In the genomic region with DNA sequence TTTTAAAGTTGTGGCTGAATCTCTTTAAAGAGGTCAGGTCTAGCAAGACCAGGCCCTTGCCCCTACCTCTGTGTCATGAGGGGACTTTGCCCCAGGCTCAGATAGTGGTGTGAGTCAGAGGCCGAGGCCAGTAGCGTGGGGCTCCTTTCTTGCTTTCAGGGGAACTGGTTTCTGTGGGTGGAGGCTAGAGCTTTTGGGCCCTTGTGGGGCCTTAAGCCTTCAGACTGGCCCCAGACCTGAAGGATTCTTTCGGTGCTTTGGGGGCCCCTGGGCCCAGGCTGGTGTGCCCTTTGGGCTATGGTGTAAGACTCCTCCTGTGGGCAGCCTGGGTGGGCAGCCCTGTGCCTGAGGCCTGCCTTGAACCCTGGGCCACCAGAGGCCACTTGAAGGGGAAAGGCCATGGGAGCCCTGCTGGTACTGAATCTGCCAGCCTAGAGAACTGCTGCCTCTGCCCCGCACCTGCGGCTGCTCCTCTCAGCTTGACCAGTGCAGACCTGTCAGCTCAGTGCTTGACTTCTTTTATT, we compare ENCODE assay signal across 1 cellular context.
A peak's percentile ranks its signal among the peaks of the same experiment; 100 is the strongest.
TF ChIP-seq lines count a peak whose summit lies in the region.

No MANE protein-coding gene starts in this region.

TF ChIP-seq in HepG2, 621 proteins besides CTCF, POLR2A, EP300 and RAD21 (continued from another document and continues in another):
- TF ChIP-seq, protein P1, sequence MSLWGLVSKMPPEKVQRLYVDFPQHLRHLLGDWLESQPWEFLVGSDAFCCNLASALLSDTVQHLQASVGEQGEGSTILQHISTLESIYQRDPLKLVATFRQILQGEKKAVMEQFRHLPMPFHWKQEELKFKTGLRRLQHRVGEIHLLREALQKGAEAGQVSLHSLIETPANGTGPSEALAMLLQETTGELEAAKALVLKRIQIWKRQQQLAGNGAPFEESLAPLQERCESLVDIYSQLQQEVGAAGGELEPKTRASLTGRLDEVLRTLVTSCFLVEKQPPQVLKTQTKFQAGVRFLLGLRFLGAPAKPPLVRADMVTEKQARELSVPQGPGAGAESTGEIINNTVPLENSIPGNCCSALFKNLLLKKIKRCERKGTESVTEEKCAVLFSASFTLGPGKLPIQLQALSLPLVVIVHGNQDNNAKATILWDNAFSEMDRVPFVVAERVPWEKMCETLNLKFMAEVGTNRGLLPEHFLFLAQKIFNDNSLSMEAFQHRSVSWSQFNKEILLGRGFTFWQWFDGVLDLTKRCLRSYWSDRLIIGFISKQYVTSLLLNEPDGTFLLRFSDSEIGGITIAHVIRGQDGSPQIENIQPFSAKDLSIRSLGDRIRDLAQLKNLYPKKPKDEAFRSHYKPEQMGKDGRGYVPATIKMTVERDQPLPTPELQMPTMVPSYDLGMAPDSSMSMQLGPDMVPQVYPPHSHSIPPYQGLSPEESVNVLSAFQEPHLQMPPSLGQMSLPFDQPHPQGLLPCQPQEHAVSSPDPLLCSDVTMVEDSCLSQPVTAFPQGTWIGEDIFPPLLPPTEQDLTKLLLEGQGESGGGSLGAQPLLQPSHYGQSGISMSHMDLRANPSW (CRISPR knock-in tag; IDR thresholded peaks at IDR 0.05; ENCODE audit: borderline replicate concordance), result no peak
- TF ChIP-seq ZNF292 (CRISPR knock-in tag; IDR thresholded peaks at IDR 0.05; ENCODE audit: borderline replicate concordance, low read depth) (no peak), ZNF607 (CRISPR knock-in tag; IDR thresholded peaks at IDR 0.05; ENCODE audit: borderline replicate concordance) (0 out of 2 replicates have a peak, but pooled peaks have one; percentile 70), ZNF790 (CRISPR knock-in tag; IDR thresholded peaks at IDR 0.05; ENCODE audit: borderline replicate concordance) (no peak), HMG20A (CRISPR knock-in tag; IDR thresholded peaks at IDR 0.05; ENCODE audit: borderline replicate concordance) (peak; percentile 68; the same call in 1 of the 2 replicates), MTA3 (CRISPR knock-in tag; IDR thresholded peaks at IDR 0.05) (no peak), CC2D1A (CRISPR knock-in tag; IDR thresholded peaks at IDR 0.05) (no peak), ZNF510 (CRISPR knock-in tag; IDR thresholded peaks at IDR 0.05; ENCODE audit: low read depth) (peak; percentile 56; the same call in 1 of the 2 replicates), HOXD1 (CRISPR knock-in tag; IDR thresholded peaks at IDR 0.05) (no peak), JUN (CRISPR knock-in tag; IDR thresholded peaks at IDR 0.05) (peak; percentile 85; the same call in 1 of the 2 replicates), ZNF343 (CRISPR knock-in tag; IDR thresholded peaks at IDR 0.05) (peak; percentile 13; the same call in 1 of the 2 replicates), SMARCE1 (IDR thresholded peaks at IDR 0.05; ENCODE audit: borderline replicate concordance) (no peak), RXRB (CRISPR knock-in tag; IDR thresholded peaks at IDR 0.05; ENCODE audit: borderline replicate concordance) (peak; percentile 79), ZNF549 (CRISPR knock-in tag; IDR thresholded peaks at IDR 0.05) (no peak), KAT2B (IDR thresholded peaks at IDR 0.05; ENCODE audit: borderline replicate concordance, low read depth, low read length) (no peak), ESRRA (CRISPR knock-in tag; IDR thresholded peaks at IDR 0.05; ENCODE audit: low read depth) (peak; percentile 36; the same call in 1 of the 2 replicates), MIER2 (CRISPR knock-in tag; IDR thresholded peaks at IDR 0.05) (peak; percentile 45; the same call in 1 of the 2 replicates)
- TF ChIP-seq, protein P2, sequence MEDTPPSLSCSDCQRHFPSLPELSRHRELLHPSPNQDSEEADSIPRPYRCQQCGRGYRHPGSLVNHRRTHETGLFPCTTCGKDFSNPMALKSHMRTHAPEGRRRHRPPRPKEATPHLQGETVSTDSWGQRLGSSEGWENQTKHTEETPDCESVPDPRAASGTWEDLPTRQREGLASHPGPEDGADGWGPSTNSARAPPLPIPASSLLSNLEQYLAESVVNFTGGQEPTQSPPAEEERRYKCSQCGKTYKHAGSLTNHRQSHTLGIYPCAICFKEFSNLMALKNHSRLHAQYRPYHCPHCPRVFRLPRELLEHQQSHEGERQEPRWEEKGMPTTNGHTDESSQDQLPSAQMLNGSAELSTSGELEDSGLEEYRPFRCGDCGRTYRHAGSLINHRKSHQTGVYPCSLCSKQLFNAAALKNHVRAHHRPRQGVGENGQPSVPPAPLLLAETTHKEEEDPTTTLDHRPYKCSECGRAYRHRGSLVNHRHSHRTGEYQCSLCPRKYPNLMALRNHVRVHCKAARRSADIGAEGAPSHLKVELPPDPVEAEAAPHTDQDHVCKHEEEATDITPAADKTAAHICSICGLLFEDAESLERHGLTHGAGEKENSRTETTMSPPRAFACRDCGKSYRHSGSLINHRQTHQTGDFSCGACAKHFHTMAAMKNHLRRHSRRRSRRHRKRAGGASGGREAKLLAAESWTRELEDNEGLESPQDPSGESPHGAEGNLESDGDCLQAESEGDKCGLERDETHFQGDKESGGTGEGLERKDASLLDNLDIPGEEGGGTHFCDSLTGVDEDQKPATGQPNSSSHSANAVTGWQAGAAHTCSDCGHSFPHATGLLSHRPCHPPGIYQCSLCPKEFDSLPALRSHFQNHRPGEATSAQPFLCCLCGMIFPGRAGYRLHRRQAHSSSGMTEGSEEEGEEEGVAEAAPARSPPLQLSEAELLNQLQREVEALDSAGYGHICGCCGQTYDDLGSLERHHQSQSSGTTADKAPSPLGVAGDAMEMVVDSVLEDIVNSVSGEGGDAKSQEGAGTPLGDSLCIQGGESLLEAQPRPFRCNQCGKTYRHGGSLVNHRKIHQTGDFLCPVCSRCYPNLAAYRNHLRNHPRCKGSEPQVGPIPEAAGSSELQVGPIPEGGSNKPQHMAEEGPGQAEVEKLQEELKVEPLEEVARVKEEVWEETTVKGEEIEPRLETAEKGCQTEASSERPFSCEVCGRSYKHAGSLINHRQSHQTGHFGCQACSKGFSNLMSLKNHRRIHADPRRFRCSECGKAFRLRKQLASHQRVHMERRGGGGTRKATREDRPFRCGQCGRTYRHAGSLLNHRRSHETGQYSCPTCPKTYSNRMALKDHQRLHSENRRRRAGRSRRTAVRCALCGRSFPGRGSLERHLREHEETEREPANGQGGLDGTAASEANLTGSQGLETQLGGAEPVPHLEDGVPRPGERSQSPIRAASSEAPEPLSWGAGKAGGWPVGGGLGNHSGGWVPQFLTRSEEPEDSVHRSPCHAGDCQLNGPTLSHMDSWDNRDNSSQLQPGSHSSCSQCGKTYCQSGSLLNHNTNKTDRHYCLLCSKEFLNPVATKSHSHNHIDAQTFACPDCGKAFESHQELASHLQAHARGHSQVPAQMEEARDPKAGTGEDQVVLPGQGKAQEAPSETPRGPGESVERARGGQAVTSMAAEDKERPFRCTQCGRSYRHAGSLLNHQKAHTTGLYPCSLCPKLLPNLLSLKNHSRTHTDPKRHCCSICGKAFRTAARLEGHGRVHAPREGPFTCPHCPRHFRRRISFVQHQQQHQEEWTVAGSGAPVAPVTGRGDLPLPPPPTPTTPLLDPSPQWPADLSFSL (CRISPR knock-in tag; IDR thresholded peaks at IDR 0.05), result no peak
- TF ChIP-seq, protein P3, sequence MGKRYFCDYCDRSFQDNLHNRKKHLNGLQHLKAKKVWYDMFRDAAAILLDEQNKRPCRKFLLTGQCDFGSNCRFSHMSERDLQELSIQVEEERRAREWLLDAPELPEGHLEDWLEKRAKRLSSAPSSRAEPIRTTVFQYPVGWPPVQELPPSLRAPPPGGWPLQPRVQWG (CRISPR knock-in tag; IDR thresholded peaks at IDR 0.05; ENCODE audit: borderline replicate concordance, low read depth), result no peak
- TF ChIP-seq, protein P4, sequence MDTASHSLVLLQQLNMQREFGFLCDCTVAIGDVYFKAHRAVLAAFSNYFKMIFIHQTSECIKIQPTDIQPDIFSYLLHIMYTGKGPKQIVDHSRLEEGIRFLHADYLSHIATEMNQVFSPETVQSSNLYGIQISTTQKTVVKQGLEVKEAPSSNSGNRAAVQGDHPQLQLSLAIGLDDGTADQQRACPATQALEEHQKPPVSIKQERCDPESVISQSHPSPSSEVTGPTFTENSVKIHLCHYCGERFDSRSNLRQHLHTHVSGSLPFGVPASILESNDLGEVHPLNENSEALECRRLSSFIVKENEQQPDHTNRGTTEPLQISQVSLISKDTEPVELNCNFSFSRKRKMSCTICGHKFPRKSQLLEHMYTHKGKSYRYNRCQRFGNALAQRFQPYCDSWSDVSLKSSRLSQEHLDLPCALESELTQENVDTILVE (CRISPR knock-in tag; IDR thresholded peaks at IDR 0.05), result 0 out of 2 replicates have a peak, but pooled peaks have one; percentile 25
- TF ChIP-seq, protein P5, sequence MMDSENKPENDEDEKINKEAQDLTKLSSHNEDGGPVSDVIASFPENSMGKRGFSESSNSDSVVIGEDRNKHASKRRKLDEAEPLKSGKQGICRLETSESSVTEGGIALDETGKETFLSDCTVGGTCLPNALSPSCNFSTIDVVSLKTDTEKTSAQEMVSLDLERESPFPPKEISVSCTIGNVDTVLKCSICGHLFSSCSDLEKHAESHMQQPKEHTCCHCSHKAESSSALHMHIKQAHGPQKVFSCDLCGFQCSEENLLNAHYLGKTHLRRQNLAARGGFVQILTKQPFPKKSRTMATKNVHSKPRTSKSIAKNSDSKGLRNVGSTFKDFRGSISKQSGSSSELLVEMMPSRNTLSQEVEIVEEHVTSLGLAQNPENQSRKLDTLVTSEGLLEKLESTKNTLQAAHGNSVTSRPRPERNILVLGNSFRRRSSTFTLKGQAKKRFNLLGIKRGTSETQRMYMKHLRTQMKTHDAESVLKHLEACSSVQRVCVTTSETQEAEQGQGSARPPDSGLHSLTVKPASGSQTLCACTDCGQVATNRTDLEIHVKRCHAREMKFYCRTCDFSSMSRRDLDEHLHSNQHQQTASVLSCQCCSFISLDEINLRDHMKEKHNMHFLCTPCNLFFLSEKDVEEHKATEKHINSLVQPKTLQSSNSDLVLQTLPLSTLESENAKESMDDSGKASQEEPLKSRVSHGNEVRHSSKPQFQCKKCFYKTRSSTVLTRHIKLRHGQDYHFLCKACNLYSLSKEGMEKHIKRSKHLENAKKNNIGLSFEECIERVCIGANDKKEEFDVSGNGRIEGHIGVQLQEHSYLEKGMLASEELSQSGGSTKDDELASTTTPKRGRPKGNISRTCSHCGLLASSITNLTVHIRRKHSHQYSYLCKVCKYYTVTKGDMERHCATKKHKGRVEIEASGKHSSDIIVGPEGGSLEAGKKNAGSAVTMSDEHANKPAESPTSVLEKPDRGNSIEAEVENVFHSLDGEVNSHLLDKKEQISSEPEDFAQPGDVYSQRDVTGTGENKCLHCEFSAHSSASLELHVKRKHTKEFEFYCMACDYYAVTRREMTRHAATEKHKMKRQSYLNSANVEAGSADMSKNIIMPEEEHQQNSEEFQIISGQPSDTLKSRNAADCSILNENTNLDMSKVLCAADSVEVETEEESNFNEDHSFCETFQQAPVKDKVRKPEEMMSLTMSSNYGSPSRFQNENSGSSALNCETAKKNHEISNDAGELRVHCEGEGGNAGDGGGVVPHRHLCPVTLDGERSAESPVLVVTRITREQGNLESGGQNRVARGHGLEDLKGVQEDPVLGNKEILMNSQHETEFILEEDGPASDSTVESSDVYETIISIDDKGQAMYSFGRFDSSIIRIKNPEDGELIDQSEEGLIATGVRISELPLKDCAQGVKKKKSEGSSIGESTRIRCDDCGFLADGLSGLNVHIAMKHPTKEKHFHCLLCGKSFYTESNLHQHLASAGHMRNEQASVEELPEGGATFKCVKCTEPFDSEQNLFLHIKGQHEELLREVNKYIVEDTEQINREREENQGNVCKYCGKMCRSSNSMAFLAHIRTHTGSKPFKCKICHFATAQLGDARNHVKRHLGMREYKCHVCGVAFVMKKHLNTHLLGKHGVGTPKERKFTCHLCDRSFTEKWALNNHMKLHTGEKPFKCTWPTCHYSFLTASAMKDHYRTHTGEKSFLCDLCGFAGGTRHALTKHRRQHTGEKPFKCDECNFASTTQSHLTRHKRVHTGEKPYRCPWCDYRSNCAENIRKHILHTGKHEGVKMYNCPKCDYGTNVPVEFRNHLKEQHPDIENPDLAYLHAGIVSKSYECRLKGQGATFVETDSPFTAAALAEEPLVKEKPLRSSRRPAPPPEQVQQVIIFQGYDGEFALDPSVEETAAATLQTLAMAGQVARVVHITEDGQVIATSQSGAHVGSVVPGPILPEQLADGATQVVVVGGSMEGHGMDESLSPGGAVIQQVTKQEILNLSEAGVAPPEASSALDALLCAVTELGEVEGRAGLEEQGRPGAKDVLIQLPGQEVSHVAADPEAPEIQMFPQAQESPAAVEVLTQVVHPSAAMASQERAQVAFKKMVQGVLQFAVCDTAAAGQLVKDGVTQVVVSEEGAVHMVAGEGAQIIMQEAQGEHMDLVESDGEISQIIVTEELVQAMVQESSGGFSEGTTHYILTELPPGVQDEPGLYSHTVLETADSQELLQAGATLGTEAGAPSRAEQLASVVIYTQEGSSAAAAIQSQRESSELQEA (CRISPR knock-in tag; IDR thresholded peaks at IDR 0.05; ENCODE audit: not compliant biosample characterization), result peak; percentile 22
- TF ChIP-seq, protein P6, sequence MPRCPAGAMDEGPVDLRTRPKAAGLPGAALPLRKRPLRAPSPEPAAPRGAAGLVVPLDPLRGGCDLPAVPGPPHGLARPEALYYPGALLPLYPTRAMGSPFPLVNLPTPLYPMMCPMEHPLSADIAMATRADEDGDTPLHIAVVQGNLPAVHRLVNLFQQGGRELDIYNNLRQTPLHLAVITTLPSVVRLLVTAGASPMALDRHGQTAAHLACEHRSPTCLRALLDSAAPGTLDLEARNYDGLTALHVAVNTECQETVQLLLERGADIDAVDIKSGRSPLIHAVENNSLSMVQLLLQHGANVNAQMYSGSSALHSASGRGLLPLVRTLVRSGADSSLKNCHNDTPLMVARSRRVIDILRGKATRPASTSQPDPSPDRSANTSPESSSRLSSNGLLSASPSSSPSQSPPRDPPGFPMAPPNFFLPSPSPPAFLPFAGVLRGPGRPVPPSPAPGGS (CRISPR knock-in tag; IDR thresholded peaks at IDR 0.05), result 0 out of 2 replicates have a peak, but pooled peaks have one; percentile 17
- TF ChIP-seq, protein P7, sequence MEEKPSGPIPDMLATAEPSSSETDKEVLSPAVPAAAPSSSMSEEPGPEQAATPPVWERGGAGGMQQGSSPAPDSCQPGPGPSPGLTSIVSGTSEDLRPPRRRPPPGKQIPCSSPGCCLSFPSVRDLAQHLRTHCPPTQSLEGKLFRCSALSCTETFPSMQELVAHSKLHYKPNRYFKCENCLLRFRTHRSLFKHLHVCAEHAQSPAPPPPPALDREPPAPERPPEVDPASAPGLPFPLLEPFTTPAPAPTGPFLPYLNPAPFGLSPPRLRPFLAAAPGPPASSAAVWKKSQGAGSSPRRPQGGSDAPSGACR (CRISPR knock-in tag; IDR thresholded peaks at IDR 0.05), result no peak
- TF ChIP-seq, protein P8, sequence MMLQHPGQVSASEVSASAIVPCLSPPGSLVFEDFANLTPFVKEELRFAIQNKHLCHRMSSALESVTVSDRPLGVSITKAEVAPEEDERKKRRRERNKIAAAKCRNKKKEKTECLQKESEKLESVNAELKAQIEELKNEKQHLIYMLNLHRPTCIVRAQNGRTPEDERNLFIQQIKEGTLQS (CRISPR knock-in tag; IDR thresholded peaks at IDR 0.05), result peak; percentile 82
